8 cellular contexts compared by ENCODE assay signal in the genomic region with DNA sequence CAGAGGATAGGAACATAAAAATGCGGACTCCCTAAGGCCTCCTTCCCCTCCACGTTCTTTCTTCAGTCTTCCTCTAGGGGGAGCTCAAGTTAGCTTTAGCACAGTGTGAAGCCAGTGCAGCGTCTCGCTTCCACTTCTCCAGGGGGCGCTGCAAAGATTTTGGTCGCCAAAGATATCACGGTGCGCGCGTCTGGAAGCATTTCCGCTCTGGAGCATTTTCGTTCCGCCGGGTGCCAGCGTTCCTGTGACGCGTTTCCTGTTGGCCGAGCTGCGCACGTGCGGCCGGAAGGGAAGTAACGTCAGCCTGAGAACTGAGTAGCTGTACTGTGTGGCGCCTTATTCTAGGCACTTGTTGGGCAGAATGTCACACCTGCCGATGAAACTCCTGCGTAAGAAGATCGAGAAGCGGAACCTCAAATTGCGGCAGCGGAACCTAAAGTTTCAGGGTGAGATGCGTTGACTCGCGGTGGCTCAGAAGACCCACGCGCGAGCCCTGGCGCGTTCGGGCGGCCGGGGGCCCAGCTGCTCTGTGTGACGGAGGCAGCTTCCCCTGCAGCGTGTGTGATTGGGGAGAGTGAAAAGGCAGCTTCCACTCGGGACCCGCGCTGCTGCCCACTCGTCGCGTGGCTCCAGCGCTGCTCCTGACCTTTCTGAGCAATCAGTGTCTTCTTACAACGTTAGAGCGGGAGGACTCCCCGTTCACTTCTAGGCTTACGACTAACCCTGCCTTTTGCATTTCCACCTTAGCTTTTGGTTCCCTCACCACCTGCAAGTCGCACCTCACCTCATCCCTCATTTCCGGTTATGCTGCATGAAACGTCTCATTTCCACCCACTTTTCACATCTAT. TPM values are rescaled to one million over a fixed set of nuclear protein-coding genes. Genes with fewer than 3 reads are reported as not detected.
DNase-seq lines count a peak whose midpoint lies in the region; ATAC-seq and TF ChIP-seq lines count a peak whose summit lies in the region.

Gene DDX18, plus strand, starts transcription at position 275 of the 848 bp plus-strand sequence. Its CDS starts 87 bp downstream, at position 362.

- peak within 1 kb of the TSS; percentile 93 for H3K4me3 ChIP-seq in CD4-positive, CD25-positive, alpha-beta regulatory T cell (ENCODE audit: low read depth, low read length)
- H3K4me3 ChIP-seq in dorsolateral prefrontal cortex (peak within 1 kb of the TSS; percentile 60 to 100 (median 92)), right lobe of liver (peak within 1 kb of the TSS; percentile 75 to 95 (median 83))

- POLR2A ChIA-PET in activated CD4-positive, alpha-beta memory T cell treated with anti-CD3 and anti-CD28 coated beads for 36 hours (lab: Charles Lee) = interaction anchor here (0.9 to 1.7 kb wide), 4 partner anchors 13 to 200 kb away, joined by 3 to 7 read pairs (median 4); partner anchors contain the start of gene CCDC93

- H3K9me3 ChIP-seq in CD4-positive, CD25-positive, alpha-beta regulatory T cell (ENCODE audit: control insufficient read depth in 2 of 2, low read length in 2 of 2) = no peaks in the 10 kb centered on the region
- no peaks in the 10 kb centered on the region for H3K9me3 ChIP-seq in right lobe of liver

- TF ChIP-seq POLR2A in right lobe of liver (IDR thresholded peaks at IDR 0.05) = peak; percentile 72

- TF ChIP-seq CTCF in dorsolateral prefrontal cortex (IDR thresholded peaks at IDR 0.05 in 54 of 56, conservative IDR thresholded peaks at IDR 0.05 in 2 of 56; ENCODE audit: low read depth in 1 of 56, partially characterized antibody in 56 of 56) (peak; percentile 98 to 100 (median 100)), right lobe of liver (IDR thresholded peaks at IDR 0.05) (peak; percentile 98 to 100 (median 99))

- peaks cover 8 to 54% (median 43%) of the 10 kb centered on the region in 4 donors for H3K4me1 Mint-ChIP-seq in CD4-positive, CD25-positive, alpha-beta regulatory T cell
- H3K4me1 Mint-ChIP-seq in activated CD4-positive, alpha-beta memory T cell treated with anti-CD3 and anti-CD28 coated beads for 36 hours (ENCODE audit: low read depth) = peaks cover 35% of the 10 kb centered on the region

- H3K36me3 ChIP-seq in CD4-positive, CD25-positive, alpha-beta regulatory T cell (ENCODE audit: control insufficient read depth, insufficient read depth, low read length) = peaks cover 27% of the 10 kb centered on the region
- H3K36me3 ChIP-seq in right lobe of liver = peaks cover 0 to 22% (median 1%) of the 10 kb centered on the region in 4 donors

- peak; percentile 91 to 94 for ATAC-seq in CD4-positive, CD25-positive, alpha-beta regulatory T cell (ENCODE audit: low read depth in 2 of 2)
- peak; percentile 97 for ATAC-seq in GM19395 (IDR thresholded peaks at IDR 0.05; ENCODE audit: unreplicated experiment)
- ATAC-seq in HG03571 (IDR thresholded peaks at IDR 0.05; ENCODE audit: unreplicated experiment) = peak; percentile 95
- ATAC-seq in right lobe of liver = peak; percentile 99

- H3K4me1 ChIP-seq in CD4-positive, CD25-positive, alpha-beta regulatory T cell (ENCODE audit: control insufficient read depth, insufficient read depth, low read length, poor library complexity, severe bottlenecking) = peaks cover 37% of the 10 kb centered on the region
- peaks cover 0 to 18% (median 5%) of the 10 kb centered on the region in 4 donors for H3K4me1 ChIP-seq in right lobe of liver

- WGBS in right lobe of liver (ENCODE audit: insufficient coverage, low coverage, low lambda C conversion rate, missing lambda C conversion rate) = 0% methylated on average over 31 of the region's 57 CpGs

- peaks cover 26% of the 10 kb centered on the region for H3K36me3 Mint-ChIP-seq in CD4-positive, CD25-positive, alpha-beta regulatory T cell
- peaks cover 36% of the 10 kb centered on the region for H3K36me3 Mint-ChIP-seq in activated CD4-positive, alpha-beta memory T cell treated with anti-CD3 and anti-CD28 coated beads for 36 hours

- CTCF ChIA-PET in activated CD4-positive, alpha-beta memory T cell treated with anti-CD3 and anti-CD28 coated beads for 36 hours (lab: Charles Lee) = interaction anchor here (0.6 to 3.3 kb wide), 28 partner anchors 10 to 498 kb away, joined by 3 to 61 read pairs (median 4); partner anchors contain the start of genes CCDC93 and INSIG2

- peak within 1 kb of the TSS; percentile 98 for H3K27ac ChIP-seq in CD4-positive, CD25-positive, alpha-beta regulatory T cell (ENCODE audit: insufficient read depth, low read length, poor library complexity, severe bottlenecking)
- H3K27ac ChIP-seq in dorsolateral prefrontal cortex (peak within 1 kb of the TSS in 56 of 59 donors; percentile 29 to 91 (median 76)), right lobe of liver (peak within 1 kb of the TSS; percentile 77 to 88 (median 81))

- H3K27ac Mint-ChIP-seq in CD4-positive, CD25-positive, alpha-beta regulatory T cell = peak within 1 kb of the TSS; percentile 97 to 99 (median 99)
- peak within 1 kb of the TSS; percentile 95 for H3K27ac Mint-ChIP-seq in activated CD4-positive, alpha-beta memory T cell treated with anti-CD3 and anti-CD28 coated beads for 36 hours

- peaks cover 5% of the 10 kb centered on the region for H3K27me3 Mint-ChIP-seq in CD4-positive, CD25-positive, alpha-beta regulatory T cell
- H3K27me3 Mint-ChIP-seq in activated CD4-positive, alpha-beta memory T cell treated with anti-CD3 and anti-CD28 coated beads for 36 hours = no peaks in the 10 kb centered on the region

- no peaks in the 10 kb centered on the region for H3K27me3 ChIP-seq in CD4-positive, CD25-positive, alpha-beta regulatory T cell (ENCODE audit: control insufficient read depth, insufficient read depth, low read length)
- H3K27me3 ChIP-seq in dorsolateral prefrontal cortex (no peaks in the 10 kb centered on the region), right lobe of liver (no peaks in the 10 kb centered on the region)

- intact Hi-C loops in activated CD4-positive, alpha-beta memory T cell treated with anti-CD3 and anti-CD28 coated beads for 36 hours (cut with micrococcal nuclease) = loop anchor here (1.0 to 10.0 kb wide), 7 partner anchors 22 to 1553 kb away; partner anchors contain the start of genes C2orf76, DBI and INSIG2
- intact Hi-C loops in dorsolateral prefrontal cortex (cut with DNase I) (loop anchor here (5.0 kb wide), 2 partner anchors 188 to 198 kb away; partner anchors contain the start of gene CCDC93 (in 1 of the 2)), right lobe of liver (cut with DNase I) (no loop called here)

- peak within 1 kb of the TSS; percentile 85 to 96 (median 90) for H3K4me3 Mint-ChIP-seq in CD4-positive, CD25-positive, alpha-beta regulatory T cell
- H3K4me3 Mint-ChIP-seq in activated CD4-positive, alpha-beta memory T cell treated with anti-CD3 and anti-CD28 coated beads for 36 hours = peak within 1 kb of the TSS; percentile 92

- DNase-seq in CD4-positive, CD25-positive, alpha-beta regulatory T cell = peak; percentile 97 to 99 (median 99)
- DNase-seq in NCI-H82 (lab: John Stamatoyannopoulos, UW) (peak; percentile 99), dorsolateral prefrontal cortex (peak; percentile 94 to 98 (median 97)), right lobe of liver (peak; percentile 96 to 98 (median 98))
- peak; percentile 98 for DNase-seq in activated CD4-positive, alpha-beta memory T cell treated with anti-CD3 and anti-CD28 coated beads for 36 hours
- peak; percentile 91 to 96 for DNase-seq in stimulated activated CD4-positive, alpha-beta T cell treated with anti-CD3 and anti-CD28 coated beads, Interleukin-4, amount 100 ng/mL, for 48 hours (ENCODE audit: low read depth in 2 of 2)

- H3K9me3 Mint-ChIP-seq in CD4-positive, CD25-positive, alpha-beta regulatory T cell = no peaks in the 10 kb centered on the region
- H3K9me3 Mint-ChIP-seq in activated CD4-positive, alpha-beta memory T cell treated with anti-CD3 and anti-CD28 coated beads for 36 hours = no peaks in the 10 kb centered on the region

RNA-seq across cellular contexts. Expression of gene DDX18, which starts in this region (rescaled TPM):
- total RNA-seq in CD4-positive, CD25-positive, alpha-beta regulatory T cell = 120 TPM
- 10 to 100 TPM; 35.6 to 47.0 (median 39.2) TPM for polyA plus RNA-seq in CD4-positive, CD25-positive, alpha-beta regulatory T cell
- 100 to 1,000 TPM; 118 to 124 TPM for total RNA-seq in activated CD4-positive, alpha-beta memory T cell treated with anti-CD3 and anti-CD28 coated beads for 36 hours
- total RNA-seq in dorsolateral prefrontal cortex (10 to 100 TPM; 22.2 to 51.3 (median 39.9) TPM), right lobe of liver (10 to 100 TPM; 20.5 to 35.1 (median 24.6) TPM)

Comparison
In these comparisons a context has a peak if more than half of its experiments do, and no peak if none do; other contexts are left out.
1. Peak in every context shown above with its lines: DNase-seq, ATAC-seq, H3K4me3 ChIP-seq and H3K27ac ChIP-seq.
2. intact Hi-C loops: an anchor here in activated CD4-positive, alpha-beta memory T cell treated with anti-CD3 and anti-CD28 coated beads for 36 hours (1.0 to 10.0 kb wide) and dorsolateral prefrontal cortex (5.0 kb wide); none called in right lobe of liver.